In genomic region chr7:28310449-28310848, GRCh38 we compare ENCODE assay signal across 11 cellular contexts.
"Had no signal": no experiment of that assay in that cellular context is flagged by ENCODE, and none has a peak within 500 bp of the region (broad histone marks: within the 10 kb centered on the region; RNA-seq: fewer than 3 reads in every experiment).

No MANE protein-coding gene starts in this region.

- DNase-seq: GM23248, GOT3, H7, H9, HCEC 1CT, HFFc6 had no signal

- H3K9me3 ChIP-seq: HAP-1 had no signal

- H3K27ac ChIP-seq: GM23248 had no signal

- H3K9ac ChIP-seq: GM23248 had no signal

- H3K4me1 ChIP-seq: HAP-1 had no signal

- H3K36me3 ChIP-seq: HAP-1 had no signal

- ATAC-seq: GM23338, HCT116 had no signal

- H2AFZ ChIP-seq: GM23248 had no signal

- H3K4me3 ChIP-seq: GM23248, GM23338, HAP-1 had no signal

- FAIRE-seq: H1, H54 had no signal

- H3K4me2 ChIP-seq: GM23338 had no signal
